ENCODE assay signal across 8 cellular contexts in genomic region chr22:40533712-40534378, GRCh38.
A peak's percentile ranks its signal among the peaks of the same experiment; 100 is the strongest.
DNase-seq lines count a peak whose midpoint lies in the region; ATAC-seq and TF ChIP-seq lines count a peak whose summit lies in the region.

No MANE protein-coding gene starts in this region.

- CTCF ChIA-PET in Calu3 (lab: Charles Lee): interaction anchor here (0.6 kb wide), 2 partner anchors 73 to 1036 kb away, joined by 5 to 8 read pairs; no protein-coding TSS in a partner anchor

- TF ChIP-seq EP300 in gastroesophageal sphincter (IDR thresholded peaks at IDR 0.05): no peak

- WGBS in gastroesophageal sphincter (ENCODE audit: low coverage in 1 of 2), 2 donors: 15 to 16% methylated on average over 4 of the region's 4 CpGs

- H3K4me1 ChIP-seq in gastroesophageal sphincter (peaks cover 24 to 64% (median 24%) of the 10 kb centered on the region in 3 donors), skeletal muscle tissue (ENCODE audit: control insufficient read depth in 3 of 3, insufficient read depth in 3 of 3, low read length in 3 of 3) (peaks cover 12 to 22% (median 14%) of the 10 kb centered on the region in 3 donors)

- no peaks in the 10 kb centered on the region for H3K9me3 ChIP-seq in gastroesophageal sphincter
- no peaks in the 10 kb centered on the region for H3K9me3 ChIP-seq in skeletal muscle tissue (ENCODE audit: control insufficient read depth in 3 of 3, low read length in 3 of 3)

- no peak for TF ChIP-seq POLR2A in gastroesophageal sphincter (IDR thresholded peaks at IDR 0.05)

- intact Hi-C loops in Calu3 (cut with micrococcal nuclease; ENCODE audit: unreplicated experiment): no loop called here
- intact Hi-C loops in activated T-helper 1 cell treated with anti-CD3 and anti-CD28 coated beads, Interleukin-12 subunit alpha, Interleukin-12 subunit beta, Interleukin-2, Interleukin-4 antibody, amounts not matched to agents 30 ng/mL and 10 ng/mL and 1 ng/mL, durations not matched to agents 14 hours and 24 hours and 36 hours (cut with micrococcal nuclease): loop anchor here (2.0 to 5.0 kb wide), 8 partner anchors 15 to 559 kb away; partner anchors contain the start of genes EP300, MRTFA and SLC25A17

- H3K27ac ChIP-seq in gastroesophageal sphincter: peak overlapping the region in 3 of 4 donors; percentile 41 to 60 (median 57)
- peak overlapping the region; percentile 48 for H3K27ac ChIP-seq in skeletal muscle tissue (ENCODE audit: low read depth, low read length)

- H3K36me3 ChIP-seq in gastroesophageal sphincter: no peaks in the 10 kb centered on the region
- no peaks in the 10 kb centered on the region for H3K36me3 ChIP-seq in skeletal muscle tissue (ENCODE audit: control insufficient read depth in 3 of 3, insufficient read depth in 3 of 3, low read length in 3 of 3)

- no TSS peak for BruUV-seq in Calu3 (replicated peaks; lab: Mats Ljungman, UMichigan)

- peak overlapping the region; percentile 40 to 48 (median 42) for H3K9ac ChIP-seq in skeletal muscle tissue (ENCODE audit: low read depth in 1 of 3, low read length in 3 of 3)

- peak overlapping the region; percentile 22 for H3K27ac Mint-ChIP-seq in Calu3 (ENCODE audit: unreplicated experiment)
- H3K27ac Mint-ChIP-seq in activated T-helper 1 cell treated with anti-CD3 and anti-CD28 coated beads, Interleukin-12 subunit alpha, Interleukin-12 subunit beta, Interleukin-2, Interleukin-4 antibody, amounts not matched to agents 30 ng/mL and 10 ng/mL and 1 ng/mL, durations not matched to agents 14 hours and 24 hours and 36 hours: peak overlapping the region; percentile 82

- H3K36me3 Mint-ChIP-seq in Calu3 (ENCODE audit: insufficient read depth, unreplicated experiment): no peaks in the 10 kb centered on the region
- H3K36me3 Mint-ChIP-seq in activated T-helper 1 cell treated with anti-CD3 and anti-CD28 coated beads, Interleukin-12 subunit alpha, Interleukin-12 subunit beta, Interleukin-2, Interleukin-4 antibody, amounts not matched to agents 30 ng/mL and 10 ng/mL and 1 ng/mL, durations not matched to agents 14 hours and 24 hours and 36 hours (ENCODE audit: low read depth): peaks cover 4% of the 10 kb centered on the region

- peak overlapping the region; percentile 12 to 34 for H3K4me3 ChIP-seq in gastroesophageal sphincter
- peak overlapping the region in 1 of 3 donors; percentile 34 for H3K4me3 ChIP-seq in skeletal muscle tissue (ENCODE audit: low read length in 3 of 3)

- H3K9me3 Mint-ChIP-seq in Calu3 (ENCODE audit: low read depth, unreplicated experiment): no peaks in the 10 kb centered on the region
- no peaks in the 10 kb centered on the region for H3K9me3 Mint-ChIP-seq in activated T-helper 1 cell treated with anti-CD3 and anti-CD28 coated beads, Interleukin-12 subunit alpha, Interleukin-12 subunit beta, Interleukin-2, Interleukin-4 antibody, amounts not matched to agents 30 ng/mL and 10 ng/mL and 1 ng/mL, durations not matched to agents 14 hours and 24 hours and 36 hours

- no peak for DNase-seq in Calu3
- DNase-seq in H4 (ENCODE audit: low spot score): peak; percentile 56
- peak; percentile 93 to 95 for DNase-seq in NOMO-1 (lab: John Stamatoyannopoulos, UW; ENCODE audit: unreplicated experiment in 2 of 2)
- DNase-seq in activated T-helper 1 cell treated with anti-CD3 and anti-CD28 coated beads, Interleukin-12 subunit alpha, Interleukin-12 subunit beta, Interleukin-2, Interleukin-4 antibody, amounts not matched to agents 30 ng/mL and 10 ng/mL and 1 ng/mL, durations not matched to agents 14 hours and 24 hours and 36 hours (ENCODE audit: low spot score): peak; percentile 53
- DNase-seq in nucleus accumbens (lab: John Stamatoyannopoulos, UW): no peak
- DNase-seq in NCI-H2029 (lab: John Stamatoyannopoulos, UW): no peak

- no peak for TF ChIP-seq CTCF in Calu3 (IDR thresholded peaks at IDR 0.05; ENCODE audit: unreplicated experiment)
- no peak for TF ChIP-seq CTCF in gastroesophageal sphincter (IDR thresholded peaks at IDR 0.05)

- ATAC-seq in gastroesophageal sphincter: no peak

- H3K27me3 ChIP-seq in gastroesophageal sphincter (no peaks in the 10 kb centered on the region), skeletal muscle tissue (ENCODE audit: control insufficient read depth in 3 of 3, insufficient read depth in 3 of 3, low read length in 3 of 3) (no peaks in the 10 kb centered on the region)

- no peaks in the 10 kb centered on the region for H3K27me3 Mint-ChIP-seq in Calu3 (ENCODE audit: unreplicated experiment)
- H3K27me3 Mint-ChIP-seq in activated T-helper 1 cell treated with anti-CD3 and anti-CD28 coated beads, Interleukin-12 subunit alpha, Interleukin-12 subunit beta, Interleukin-2, Interleukin-4 antibody, amounts not matched to agents 30 ng/mL and 10 ng/mL and 1 ng/mL, durations not matched to agents 14 hours and 24 hours and 36 hours (ENCODE audit: insufficient read depth): no peaks in the 10 kb centered on the region

- H3K4me1 Mint-ChIP-seq in Calu3 (ENCODE audit: low read depth, unreplicated experiment): peaks cover 29% of the 10 kb centered on the region
- H3K4me1 Mint-ChIP-seq in activated T-helper 1 cell treated with anti-CD3 and anti-CD28 coated beads, Interleukin-12 subunit alpha, Interleukin-12 subunit beta, Interleukin-2, Interleukin-4 antibody, amounts not matched to agents 30 ng/mL and 10 ng/mL and 1 ng/mL, durations not matched to agents 14 hours and 24 hours and 36 hours (ENCODE audit: low read depth): peaks cover 62% of the 10 kb centered on the region

- H3K4me3 Mint-ChIP-seq in Calu3 (ENCODE audit: low read depth, unreplicated experiment): no peak overlapping the region
- peak overlapping the region; percentile 84 for H3K4me3 Mint-ChIP-seq in activated T-helper 1 cell treated with anti-CD3 and anti-CD28 coated beads, Interleukin-12 subunit alpha, Interleukin-12 subunit beta, Interleukin-2, Interleukin-4 antibody, amounts not matched to agents 30 ng/mL and 10 ng/mL and 1 ng/mL, durations not matched to agents 14 hours and 24 hours and 36 hours

Comparison
In these comparisons a context has a peak if more than half of its experiments do, and no peak if none do; other contexts are left out.
1. DNase-seq: peak in H4 (single experiment), NOMO-1 (2 of 2) and activated T-helper 1 cell treated with anti-CD3 and anti-CD28 coated beads, Interleukin-12 subunit alpha, Interleukin-12 subunit beta, Interleukin-2, Interleukin-4 antibody, amounts not matched to agents 30 ng/mL and 10 ng/mL and 1 ng/mL, durations not matched to agents 14 hours and 24 hours and 36 hours (single experiment); none in Calu3 (single experiment), nucleus accumbens (0 of 56) and NCI-H2029 (single experiment).